Comparison of ENCODE assay signal across 8 cellular contexts in genomic region chr10:86970887-86971145, GRCh38. TPM values are rescaled to one million over a fixed set of nuclear protein-coding genes. Genes with fewer than 3 reads are reported as not detected.
DNase-seq lines count a peak whose midpoint lies in the region; ATAC-seq and TF ChIP-seq lines count a peak whose summit lies in the region.

No MANE protein-coding gene starts in this region.

- H3K4me2 ChIP-seq in hepatocyte (peak overlapping the region; percentile 87), smooth muscle cell (peak overlapping the region; percentile 85)

- DNase-seq in activated naive CD8-positive, alpha-beta T cell treated with anti-CD3 and anti-CD28 coated beads, Interleukin-2, amount 10 ng/mL, durations not matched to agents 7 days and 5 days, result no peak
- DNase-seq in hepatocyte (ENCODE audit: low spot score), result no peak
- no peak for DNase-seq in smooth muscle cell (lab: John Stamatoyannopoulos, UW; ENCODE audit: unreplicated experiment)
- DNase-seq in NCI-H1417 treated with DMSO at 0.1 percent for 48 hours (lab: John Stamatoyannopoulos, UW), result no peak
- no peak for DNase-seq in SW 1271 (lab: John Stamatoyannopoulos, UW)

- H3K9me3 Mint-ChIP-seq in activated naive CD8-positive, alpha-beta T cell treated with anti-CD3 and anti-CD28 coated beads, Interleukin-2, amount 10 ng/mL, durations not matched to agents 7 days and 5 days, result no peaks in the 10 kb centered on the region

- H3K36me3 ChIP-seq in HEK293 (ENCODE audit: control insufficient read depth in 2 of 2, insufficient read depth in 1 of 2, low read length in 2 of 2) (no peaks in the 10 kb centered on the region), hepatocyte (replicated peaks; ENCODE audit: insufficient read depth, low read depth) (no peaks in the 10 kb centered on the region), smooth muscle cell (ENCODE audit: low read depth) (no peaks in the 10 kb centered on the region)

- H3K4me1 ChIP-seq in HEK293 (ENCODE audit: control insufficient read depth, insufficient read depth, low read length), result peaks cover 2% of the 10 kb centered on the region; the same call in 1 of the 2 replicates
- peaks cover 32% of the 10 kb centered on the region for H3K4me1 ChIP-seq in hepatocyte (ENCODE audit: insufficient read depth)
- peaks cover 30% of the 10 kb centered on the region for H3K4me1 ChIP-seq in smooth muscle cell (ENCODE audit: low read depth)

- H3K9ac ChIP-seq in smooth muscle cell (ENCODE audit: low read depth), result peak overlapping the region; percentile 97

- H2AFZ ChIP-seq in hepatocyte (peak overlapping the region; percentile 88), smooth muscle cell (ENCODE audit: low read depth) (peak overlapping the region; percentile 78)

- H3K9me3 ChIP-seq in HEK293 (ENCODE audit: control insufficient read depth, insufficient read depth, low read depth, low read length), result no peaks in the 10 kb centered on the region
- no peaks in the 10 kb centered on the region for H3K9me3 ChIP-seq in hepatocyte (ENCODE audit: low read depth)
- no peaks in the 10 kb centered on the region for H3K9me3 ChIP-seq in smooth muscle cell (replicated peaks; ENCODE audit: low read depth)

- H3K4me3 ChIP-seq in HEK293 (ENCODE audit: low read depth, low read length) (peak overlapping the region; percentile 42), hepatocyte (peak overlapping the region; percentile 43), smooth muscle cell (peak overlapping the region; percentile 70)

- H3K27me3 ChIP-seq in hepatocyte (no peaks in the 10 kb centered on the region), smooth muscle cell (ENCODE audit: low read depth) (no peaks in the 10 kb centered on the region)

- no peak for TF ChIP-seq CTCF in HEK293 (tag by site-specific recombination; IDR thresholded peaks at IDR 0.05)
- no peak for TF ChIP-seq CTCF in hepatocyte (IDR thresholded peaks at IDR 0.05; ENCODE audit: poor library complexity)
- peak; percentile 1 for TF ChIP-seq CTCF in smooth muscle cell (IDR thresholded peaks at IDR 0.05; ENCODE audit: borderline replicate concordance, insufficient read depth, poor library complexity, severe bottlenecking)

- H3K4me3 Mint-ChIP-seq in activated naive CD8-positive, alpha-beta T cell treated with anti-CD3 and anti-CD28 coated beads, Interleukin-2, amount 10 ng/mL, durations not matched to agents 7 days and 5 days, result peak overlapping the region; percentile 74

- ATAC-seq in activated naive CD8-positive, alpha-beta T cell treated with anti-CD3 and anti-CD28 coated beads, Interleukin-2, amount 10 ng/mL, durations not matched to agents 7 days and 5 days (ENCODE audit: low read depth), result no peak
- ATAC-seq in HG03139 (IDR thresholded peaks at IDR 0.05; ENCODE audit: unreplicated experiment) (no peak), HG03457 (IDR thresholded peaks at IDR 0.05; ENCODE audit: unreplicated experiment) (no peak)

- no peaks in the 10 kb centered on the region for H4K20me1 ChIP-seq in hepatocyte (ENCODE audit: insufficient read depth, poor library complexity, severe bottlenecking)
- H4K20me1 ChIP-seq in smooth muscle cell (ENCODE audit: low read depth), result no peaks in the 10 kb centered on the region

- CTCF ChIA-PET in HEK293 (lab: Yijun Ruan, JAX), result interaction anchor here (2.2 kb wide), 1 partner anchor 11 kb away, joined by 14 read pairs; no protein-coding TSS in a partner anchor

- H3K27ac Mint-ChIP-seq in activated naive CD8-positive, alpha-beta T cell treated with anti-CD3 and anti-CD28 coated beads, Interleukin-2, amount 10 ng/mL, durations not matched to agents 7 days and 5 days, result peak overlapping the region; percentile 51

- H3K9me2 ChIP-seq in hepatocyte (replicated peaks; ENCODE audit: insufficient read depth), result no peaks in the 10 kb centered on the region

- POLR2A ChIA-PET in HEK293 (lab: Yijun Ruan, JAX), result interaction anchor here (1.4 kb wide), 1 partner anchor 10 kb away, joined by 4 read pairs; no protein-coding TSS in a partner anchor
- POLR2A ChIA-PET in activated naive CD8-positive, alpha-beta T cell treated with anti-CD3 and anti-CD28 coated beads, Interleukin-2, amount 10 ng/mL, durations not matched to agents 7 days and 5 days (lab: Charles Lee), result no interaction called here

- H3K27me3 Mint-ChIP-seq in activated naive CD8-positive, alpha-beta T cell treated with anti-CD3 and anti-CD28 coated beads, Interleukin-2, amount 10 ng/mL, durations not matched to agents 7 days and 5 days, result peaks cover 20% of the 10 kb centered on the region

- no peaks in the 10 kb centered on the region for H3K36me3 Mint-ChIP-seq in activated naive CD8-positive, alpha-beta T cell treated with anti-CD3 and anti-CD28 coated beads, Interleukin-2, amount 10 ng/mL, durations not matched to agents 7 days and 5 days

- peaks cover 24% of the 10 kb centered on the region for H3K4me1 Mint-ChIP-seq in activated naive CD8-positive, alpha-beta T cell treated with anti-CD3 and anti-CD28 coated beads, Interleukin-2, amount 10 ng/mL, durations not matched to agents 7 days and 5 days

- H3F3A ChIP-seq in smooth muscle cell (ENCODE audit: low read depth), result peaks cover 7% of the 10 kb centered on the region

- 4% methylated on average over 12 of the region's 14 CpGs for WGBS in hepatocyte (ENCODE audit: low lambda C conversion rate, missing lambda C conversion rate)
- WGBS in smooth muscle cell (ENCODE audit: low lambda C conversion rate), result 0% methylated on average over 12 of the region's 14 CpGs

- H3K27ac ChIP-seq in HEK293 (ENCODE audit: extremely low read depth, low read depth, low read length) (peak overlapping the region; percentile 62; the same call in 1 of the 2 replicates), hepatocyte (peak overlapping the region; percentile 91), smooth muscle cell (ENCODE audit: low read depth) (peak overlapping the region; percentile 95)

- H3K79me2 ChIP-seq in hepatocyte (no peaks in the 10 kb centered on the region), smooth muscle cell (ENCODE audit: low read depth) (no peaks in the 10 kb centered on the region)

TF ChIP-seq in HEK293, 187 proteins besides CTCF, POLR2A, EP300 and RAD21:
- no peak for TF ChIP-seq ZNF560 (tag by site-specific recombination; IDR thresholded peaks at IDR 0.05; ENCODE audit: borderline replicate concordance)
TF ChIP-seq in HEK293: peak in this region for 0.

RNA-seq across cellular contexts. Expression of gene ADIRF, which starts 2.5 kb away (rescaled TPM):
- not detected for total RNA-seq in activated naive CD8-positive, alpha-beta T cell treated with anti-CD3 and anti-CD28 coated beads, Interleukin-2, amount 10 ng/mL, durations not matched to agents 7 days and 5 days
- total RNA-seq in hepatocyte (not detected in 2 replicates), smooth muscle cell (0.99 TPM in 1 of 2 replicates, not detected in the other)
- polyA plus RNA-seq in hepatocyte (not detected in 2 replicates), smooth muscle cell (not detected in 2 replicates)

RNA-seq across cellular contexts. Expression of gene SNCG, which starts 12.4 kb away (rescaled TPM):
- not detected for total RNA-seq in activated naive CD8-positive, alpha-beta T cell treated with anti-CD3 and anti-CD28 coated beads, Interleukin-2, amount 10 ng/mL, durations not matched to agents 7 days and 5 days
- 2.7 and 12.1 TPM in 2 replicates for total RNA-seq in hepatocyte
- 14.6 and 18.5 TPM in 2 replicates for polyA plus RNA-seq in hepatocyte
- total RNA-seq in smooth muscle cell, result 2.6 and 6.7 TPM in 2 replicates
- polyA plus RNA-seq in smooth muscle cell, result 2.3 and 4.1 TPM in 2 replicates

RNA-seq across cellular contexts. Expression of gene MMRN2, which starts 13.4 kb away (rescaled TPM):
- total RNA-seq in activated naive CD8-positive, alpha-beta T cell treated with anti-CD3 and anti-CD28 coated beads, Interleukin-2, amount 10 ng/mL, durations not matched to agents 7 days and 5 days, result not detected
- total RNA-seq in hepatocyte (1.9 and 4.9 TPM in 2 replicates), smooth muscle cell (0.09 and 0.90 TPM in 2 replicates)
- polyA plus RNA-seq in hepatocyte (1.9 and 2.2 TPM in 2 replicates), smooth muscle cell (0.16 and 0.35 TPM in 2 replicates)

RNA-seq across cellular contexts. Expression of gene FAM25A, which starts 49.3 kb away (rescaled TPM):
- total RNA-seq in activated naive CD8-positive, alpha-beta T cell treated with anti-CD3 and anti-CD28 coated beads, Interleukin-2, amount 10 ng/mL, durations not matched to agents 7 days and 5 days, result not detected
- total RNA-seq in hepatocyte, result not detected in 2 replicates
- polyA plus RNA-seq in hepatocyte, result 0.57 TPM in 1 of 2 replicates, not detected in the other
- total RNA-seq in smooth muscle cell, result 7.0 TPM in 1 of 2 replicates, not detected in the other
- not detected in 2 replicates for polyA plus RNA-seq in smooth muscle cell
